11 cellular contexts compared by ENCODE assay signal in the genomic region with DNA sequence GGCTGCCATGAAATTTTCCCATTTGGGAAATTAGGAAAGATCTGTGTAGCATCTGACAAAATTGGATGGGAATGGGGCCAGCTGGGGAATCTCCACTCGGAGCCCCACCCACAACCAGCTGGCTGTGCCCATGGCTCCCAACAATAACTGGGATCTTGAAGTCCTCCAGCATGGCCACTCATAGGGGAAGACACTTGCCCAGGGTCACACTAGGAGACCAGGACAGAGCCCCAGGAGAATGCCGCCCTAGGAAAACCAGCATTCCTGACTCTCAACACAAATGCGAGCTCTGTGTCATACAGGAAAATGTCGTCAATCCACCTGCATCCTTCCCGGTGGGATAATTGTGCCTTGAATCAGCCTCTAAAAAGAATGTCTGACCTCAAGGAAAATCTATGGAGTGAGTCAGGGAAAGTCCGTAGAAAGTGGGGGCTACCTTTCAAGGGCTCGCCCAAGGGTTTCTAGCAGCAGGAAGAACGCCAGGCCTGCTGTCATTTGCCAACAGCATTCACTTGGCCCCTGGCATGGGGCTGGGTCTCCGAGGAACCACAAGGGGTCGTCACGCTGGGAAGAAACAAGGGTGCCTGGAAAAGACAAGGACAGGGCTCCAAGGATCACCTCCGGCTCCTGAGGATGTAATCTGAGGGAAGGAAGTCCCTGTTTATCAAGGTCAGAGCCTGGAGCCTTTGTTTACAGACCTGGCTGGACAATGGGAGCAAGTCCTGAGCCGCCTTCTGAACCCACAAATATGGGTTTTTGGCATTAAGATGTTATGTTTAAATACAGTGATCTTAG. TPM values are rescaled to one million over a fixed set of nuclear protein-coding genes. Genes with fewer than 3 reads are reported as not detected.
DNase-seq lines count a peak whose midpoint lies in the region; ATAC-seq and FAIRE-seq lines count a peak whose summit lies in the region.
"Had no signal": no experiment of that assay in that cellular context is flagged by ENCODE, and none has a peak within 500 bp of the region (broad histone marks: within the 10 kb centered on the region; RNA-seq: fewer than 3 reads in every experiment).

No MANE protein-coding gene starts in this region.

- H3K4me3 ChIP-seq in trophoblast cell (ENCODE audit: low read depth, low read length), result no peak overlapping the region

- peak overlapping the region; percentile 78 for H4K8ac ChIP-seq in trophoblast cell (ENCODE audit: low read depth, low read length)

- peak overlapping the region; percentile 91 for H2BK5ac ChIP-seq in trophoblast cell (ENCODE audit: low read depth, low read length, poor library complexity)

- no peak overlapping the region for H3K23ac ChIP-seq in trophoblast cell (ENCODE audit: low read length)

- H2BK120ac ChIP-seq in trophoblast cell (ENCODE audit: insufficient read depth, low read length, poor library complexity), result peak overlapping the region; percentile 97

- no peak for ATAC-seq in HG02884 (IDR thresholded peaks at IDR 0.05; ENCODE audit: unreplicated experiment)

- peak overlapping the region; percentile 48 for H3K4me2 ChIP-seq in trophoblast cell (ENCODE audit: low read length)
- H3K4me2 ChIP-seq: KMS-11 had no signal

- peak; percentile 40 for DNase-seq in GM03348 (ENCODE audit: low spot score)
- DNase-seq in SW480 (ENCODE audit: low spot score), result peak; percentile 54
- peak; percentile 91 for DNase-seq in glomerular visceral epithelial cell (ENCODE audit: extremely low spot score)
- peak; percentile 98 for DNase-seq in trophoblast cell
- DNase-seq in midbrain (lab: John Stamatoyannopoulos, UW), result no peak
- DNase-seq in frontal cortex (ENCODE audit: low spot score in 2 of 2), result no peak
- DNase-seq in globus pallidus (ENCODE audit: low spot score), result no peak
- DNase-seq: DND-41 had no signal

- peaks cover 2% of the 10 kb centered on the region for H3K79me2 ChIP-seq in trophoblast cell (ENCODE audit: control insufficient read depth, insufficient read depth, low read length, poor library complexity)

- H3K4me1 ChIP-seq in trophoblast cell (ENCODE audit: control insufficient read depth in 1 of 2, insufficient read depth in 2 of 2, low read length in 2 of 2), result peaks cover 25 to 34% of the 10 kb centered on the region in 2 experiments

- peak overlapping the region; percentile 92 for H2BK12ac ChIP-seq in trophoblast cell (ENCODE audit: low read length)

- no CpG with 5 or more reads among the region's 13 CpGs for WGBS in trophoblast cell (ENCODE audit: extremely low coverage, insufficient coverage, insufficient read length)

- peak overlapping the region; percentile 51 for H2AK5ac ChIP-seq in trophoblast cell (ENCODE audit: low read length)

- H2AFZ ChIP-seq in trophoblast cell (ENCODE audit: insufficient read depth, low read length, poor library complexity), result peak overlapping the region; percentile 74

- H3K18ac ChIP-seq in trophoblast cell (ENCODE audit: low read length), result peak overlapping the region; percentile 85

- no peak overlapping the region for H3K9ac ChIP-seq in trophoblast cell (ENCODE audit: low read length)
- H3K9ac ChIP-seq: KMS-11 had no signal

- no peak overlapping the region for H4K12ac ChIP-seq in trophoblast cell (ENCODE audit: low read depth, low read length)

- peak overlapping the region; percentile 86 for H3K14ac ChIP-seq in trophoblast cell (ENCODE audit: low read length)

- peak overlapping the region; percentile 98 for H4K91ac ChIP-seq in trophoblast cell (ENCODE audit: low read depth, low read length)

- H3K27ac ChIP-seq in trophoblast cell (ENCODE audit: low read depth, low read length), result peak overlapping the region; percentile 95
- H3K27ac ChIP-seq: KMS-11 had no signal

- H3K36me3 ChIP-seq in trophoblast cell (ENCODE audit: control insufficient read depth in 1 of 2, insufficient read depth in 2 of 2, low read length in 2 of 2), result peaks cover 0 to under 1% of the 10 kb centered on the region in 2 experiments

- peak overlapping the region; percentile 7 for H3K4ac ChIP-seq in trophoblast cell (ENCODE audit: low read depth, low read length)

- peaks cover 2% of the 10 kb centered on the region for H3K9me3 ChIP-seq in trophoblast cell (ENCODE audit: insufficient read depth, low read depth, low read length)

- no peak for FAIRE-seq in frontal cortex (lab: Jason Lieb, UNC)

- no peaks in the 10 kb centered on the region for H3K27me3 ChIP-seq in trophoblast cell (ENCODE audit: insufficient read depth, low read length)

- H3K79me1 ChIP-seq in trophoblast cell (ENCODE audit: low read length), result peaks cover 32% of the 10 kb centered on the region

RNA-seq across cellular contexts. Expression of a gene that starts 15.9 kb away (rescaled TPM):
- polyA plus RNA-seq in trophoblast cell (2013), result 93.1 and 99.2 TPM in 2 replicates
- total RNA-seq in frontal cortex, result 6.1 TPM
- total RNA-seq: T-helper 1 cell treated with Interleukin-12 subunit alpha and Interleukin-12 subunit beta and Interleukin-4 antibody, amounts not matched to agents 30 ng/mL and 1 ng/mL, for 36 hours had no signal

RNA-seq across cellular contexts. Expression of a gene that starts 44.7 kb away (rescaled TPM):
- 1.0 and 1.2 TPM in 2 replicates for polyA plus RNA-seq in trophoblast cell (2013)
- 4.5 TPM for total RNA-seq in frontal cortex
- total RNA-seq: T-helper 1 cell treated with Interleukin-12 subunit alpha and Interleukin-12 subunit beta and Interleukin-4 antibody, amounts not matched to agents 30 ng/mL and 1 ng/mL, for 36 hours had no signal

Comparison
In these comparisons a context has a peak if more than half of its experiments do, and no peak if none do; other contexts are left out.
1. DNase-seq: peak in GM03348 (single experiment), SW480 (single experiment), glomerular visceral epithelial cell (single experiment) and trophoblast cell (2 of 2); none in midbrain (single experiment), frontal cortex (0 of 2) and globus pallidus (single experiment).